Comparison of ENCODE assay signal across 9 cellular contexts in the genomic region with DNA sequence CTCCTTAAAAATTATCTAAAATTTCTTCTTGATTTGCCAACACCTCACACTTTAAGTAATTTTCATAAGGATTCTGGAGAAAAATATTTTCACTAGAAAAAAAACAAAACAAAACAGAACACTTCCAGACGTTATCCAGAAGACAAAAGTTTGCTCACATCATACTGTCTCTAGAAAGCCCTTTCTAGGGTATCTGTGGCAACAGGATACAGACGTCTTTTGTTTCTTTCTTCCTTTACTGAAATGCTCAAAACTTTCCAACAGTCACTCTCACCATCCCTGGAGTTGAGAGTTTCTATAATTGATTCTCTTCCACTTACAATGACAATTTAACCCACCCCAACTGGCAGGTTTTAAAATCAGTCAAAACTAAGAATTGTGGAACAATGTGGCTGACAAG. TPM values are rescaled to one million over a fixed set of nuclear protein-coding genes. Genes with fewer than 3 reads are reported as not detected.
DNase-seq lines count a peak whose midpoint lies in the region; ATAC-seq, FAIRE-seq and TF ChIP-seq lines count a peak whose summit lies in the region.
"Had no signal": no experiment of that assay in that cellular context is flagged by ENCODE, and none has a peak within 500 bp of the region (broad histone marks: within the 10 kb centered on the region; RNA-seq: fewer than 3 reads in every experiment).

No MANE protein-coding gene starts in this region.

- H3K4me2 ChIP-seq in SK-N-SH (peak overlapping the region; percentile 6; the same call in 1 of the 2 replicates), endothelial cell of umbilical vein (ENCODE audit: insufficient read depth, low read length) (peak overlapping the region; percentile 12)

- H3F3A ChIP-seq in SK-N-SH (replicated peaks; ENCODE audit: insufficient read depth) = peaks cover 19% of the 10 kb centered on the region

- ATAC-seq in SK-N-SH treated with all-trans-retinoic acid at 6 μM for 48 hours = no peak

- H3K79me2 ChIP-seq in SK-N-SH (ENCODE audit: insufficient read depth) = peaks cover 91% of the 10 kb centered on the region
- peaks cover 88% of the 10 kb centered on the region for H3K79me2 ChIP-seq in endothelial cell of umbilical vein (ENCODE audit: control insufficient read depth, insufficient read depth, low read length)

- dilution Hi-C loops in endothelial cell of umbilical vein (cut with MboI; ENCODE audit: extremely low pct_ligation_motif_present, low sequenced_read_pairs) = no loop called here

- peaks cover 29 to 41% of the 10 kb centered on the region in 2 experiments for H3K4me1 ChIP-seq in SK-N-SH (ENCODE audit: control insufficient read depth in 1 of 2, insufficient read depth in 2 of 2, low read depth in 1 of 2, low read length in 1 of 2)
- peaks cover 32% of the 10 kb centered on the region for H3K4me1 ChIP-seq in endothelial cell of umbilical vein (ENCODE audit: control insufficient read depth, extremely low read depth, insufficient read depth, low read length)
- peaks cover 0 to 71% (median 64%) of the 10 kb centered on the region in 4 donors for H3K4me1 ChIP-seq in sigmoid colon

- H3K27ac ChIP-seq in SK-N-SH (ENCODE audit: low read depth in 2 of 2, low read length in 1 of 2) (peak overlapping the region; percentile 6 to 18; a peak in 2 of 4 replicates), SK-N-MC (peak overlapping the region; percentile 55), endothelial cell of umbilical vein (ENCODE audit: insufficient read depth, low read depth, low read length) (no peak overlapping the region), sigmoid colon (peak overlapping the region; percentile 32 to 99 (median 98))

- FAIRE-seq in endothelial cell of umbilical vein (lab: Jason Lieb, UNC) (peak; percentile 21), H54 (lab: Jason Lieb, UNC) (no peak)

- TF ChIP-seq EP300 in SK-N-SH (IDR thresholded peaks at IDR 0.05; ENCODE audit: borderline replicate concordance in 1 of 2, low read depth in 1 of 2, low read length in 1 of 2) = no peak
- TF ChIP-seq EP300 in sigmoid colon (IDR thresholded peaks at IDR 0.05) = no peak

- H3K9me1 ChIP-seq in endothelial cell of umbilical vein (replicated peaks; ENCODE audit: control insufficient read depth, extremely low read depth, insufficient read depth, low read length) = no peaks in the 10 kb centered on the region

- H4K20me1 ChIP-seq in SK-N-SH (ENCODE audit: insufficient read depth) = peaks cover 44% of the 10 kb centered on the region
- peaks cover 3% of the 10 kb centered on the region for H4K20me1 ChIP-seq in endothelial cell of umbilical vein (replicated peaks; ENCODE audit: control insufficient read depth, extremely low read depth, insufficient read depth, low read length)

- H3K9me3 ChIP-seq in SK-N-SH (no peaks in the 10 kb centered on the region), SK-N-MC (ENCODE audit: low read depth, low read length) (no peaks in the 10 kb centered on the region), endothelial cell of umbilical vein (replicated peaks; ENCODE audit: control insufficient read depth, insufficient read depth, low read length) (no peaks in the 10 kb centered on the region), sigmoid colon (no peaks in the 10 kb centered on the region)

- CTCF ChIA-PET in SK-N-SH (lab: Yijun Ruan, JAX) (no interaction called here), endothelial cell of umbilical vein (lab: Charles Lee) (interaction anchor here (1.1 kb wide), 1 partner anchor 12 kb away, joined by 3 read pairs; no protein-coding TSS in a partner anchor)

- POLR2A ChIA-PET in SK-N-SH (lab: Yijun Ruan, JAX) = no interaction called here
- POLR2A ChIA-PET in endothelial cell of umbilical vein (lab: Charles Lee) = no interaction called here

- no peaks in the 10 kb centered on the region for H3K9me2 ChIP-seq in SK-N-SH

- no peak overlapping the region for H2AFZ ChIP-seq in SK-N-SH (ENCODE audit: low read depth)
- H2AFZ ChIP-seq in endothelial cell of umbilical vein (ENCODE audit: low read depth, low read length) = no peak overlapping the region

- WGBS in SK-N-SH (ENCODE audit: low lambda C conversion rate) = 53% methylated on average over 2 of the region's 2 CpGs
- 35 to 48% methylated on average over 2 of the region's 2 CpGs for WGBS in sigmoid colon, 2 donors

- DNase-seq in SK-N-SH (no peak), SK-N-MC (ENCODE audit: low read depth, low spot score) (no peak), endothelial cell of umbilical vein (ENCODE audit: low read depth, low spot score) (peak; percentile 62), sigmoid colon (no peak), H54 (ENCODE audit: insufficient read length, low spot score) (no peak), amygdala (lab: John Stamatoyannopoulos, UW) (no peak)
- DNase-seq in stimulated activated CD4-positive, alpha-beta T cell treated with anti-CD3 and anti-CD28 coated beads, Interleukin-15, amount 100 ng/mL, for 24 hours = no peak
- DNase-seq: NCI-H2081 had no signal

- H3K4me3 ChIP-seq in SK-N-SH (ENCODE audit: low read depth in 2 of 2, low read length in 1 of 2) (no peak overlapping the region), SK-N-MC (no peak overlapping the region), endothelial cell of umbilical vein (replicated peaks in 1 of 3; ENCODE audit: insufficient read depth in 1 of 3, low read depth in 1 of 3, low read length in 3 of 3) (no peak overlapping the region), sigmoid colon (no peak overlapping the region)

- no peak for TF ChIP-seq RAD21 in SK-N-SH (IDR thresholded peaks at IDR 0.05; ENCODE audit: low read length)

- H3K27me3 ChIP-seq in SK-N-SH (ENCODE audit: insufficient read depth) (no peaks in the 10 kb centered on the region), endothelial cell of umbilical vein (ENCODE audit: control insufficient read depth in 2 of 2, insufficient read depth in 2 of 2, low read length in 2 of 2) (no peaks in the 10 kb centered on the region), sigmoid colon (no peaks in the 10 kb centered on the region)

- H3K9ac ChIP-seq in SK-N-SH (no peak overlapping the region), SK-N-MC (ENCODE audit: insufficient read length) (no peak overlapping the region), endothelial cell of umbilical vein (replicated peaks; ENCODE audit: extremely low read depth, insufficient read depth, low read length) (peak overlapping the region; percentile 18)

- BruUV-seq in endothelial cell of umbilical vein (replicated peaks; lab: Mats Ljungman, UMichigan) = no TSS peak

- intact Hi-C loops in endothelial cell of umbilical vein (cut with micrococcal nuclease) (no loop called here), sigmoid colon (cut with DNase I) (loop anchor here (10.0 kb wide), 3 partner anchors 120 to 830 kb away; no protein-coding TSS in a partner anchor)

- TF ChIP-seq CTCF in SK-N-SH (IDR thresholded peaks at IDR 0.05) = no peak
- no peak for TF ChIP-seq CTCF in endothelial cell of umbilical vein (IDR thresholded peaks at IDR 0.05; ENCODE audit: extremely low read depth in 1 of 2, insufficient read depth in 1 of 2, low read depth in 1 of 2, low read length in 2 of 2)
- no peak for TF ChIP-seq CTCF in sigmoid colon (IDR thresholded peaks at IDR 0.05)

- peaks cover 5 to 34% of the 10 kb centered on the region in 2 experiments for H3K36me3 ChIP-seq in SK-N-SH (replicated peaks in 1 of 2; ENCODE audit: control insufficient read depth in 1 of 2, insufficient read depth in 2 of 2, low read length in 1 of 2)
- H3K36me3 ChIP-seq in SK-N-MC (ENCODE audit: insufficient read depth, low read length) = peaks cover 31% of the 10 kb centered on the region
- peaks cover 0 to 4% of the 10 kb centered on the region in 2 experiments for H3K36me3 ChIP-seq in endothelial cell of umbilical vein (ENCODE audit: control insufficient read depth in 2 of 2, extremely low read depth in 1 of 2, insufficient read depth in 2 of 2, low read length in 2 of 2)
- no peaks in the 10 kb centered on the region for H3K36me3 ChIP-seq in sigmoid colon

- TF ChIP-seq POLR2A in endothelial cell of umbilical vein (IDR thresholded peaks at IDR 0.05; ENCODE audit: low read depth, low read length) (no peak), sigmoid colon (IDR thresholded peaks at IDR 0.05) (no peak), H54 (IDR thresholded peaks at IDR 0.05; ENCODE audit: low read depth, low read length) (no peak)

RNA-seq across cellular contexts. Expression of a gene that starts 2.6 kb away (rescaled TPM):
- polyA plus RNA-seq in SK-N-SH (2012; rRNA removed) (31.9 and 38.7 TPM in 2 replicates), endothelial cell of umbilical vein (32.6 and 44.1 TPM in 2 replicates), sigmoid colon (10 to 100 TPM; 19.9 to 23.5 (median 22.8) TPM)
- polyA plus RNA-seq in SK-N-SH (2012; cell fraction: cytosol; rRNA removed) = 39.8 and 48.0 TPM in 2 replicates
- polyA plus RNA-seq in SK-N-SH (2012; cell fraction: nucleus; rRNA removed) = 71.8 and 77.3 TPM in 2 replicates
- total RNA-seq in endothelial cell of umbilical vein (73.9 and 78.0 TPM in 2 replicates), sigmoid colon (10 to 100 TPM; 45.5 to 62.5 (median 55.7) TPM)
- polyA plus RNA-seq in endothelial cell of umbilical vein (2011; cell fraction: cytosol; rRNA removed) = 49.5 and 53.1 TPM in 2 replicates
- polyA plus RNA-seq in endothelial cell of umbilical vein (2011; cell fraction: nucleus; rRNA removed) = 143 and 147 TPM in 2 replicates
- polyA plus RNA-seq in endothelial cell of umbilical vein (2012) = 37.1 and 43.8 TPM in 2 replicates
- 78.3 and 80.2 TPM in 2 replicates for polyA minus RNA-seq in endothelial cell of umbilical vein
- polyA minus RNA-seq in endothelial cell of umbilical vein (2011; cell fraction: cytosol; rRNA and poly(A)+ RNA removed) = 8.8 TPM
- polyA minus RNA-seq in endothelial cell of umbilical vein (2011; cell fraction: nucleus; rRNA and poly(A)+ RNA removed) = 85.4 and 110 TPM in 2 replicates

RNA-seq across cellular contexts. Expression of a gene that starts 51.8 kb away (rescaled TPM):
- polyA plus RNA-seq in SK-N-SH (2012; rRNA removed) = 37.0 and 39.6 TPM in 2 replicates
- polyA plus RNA-seq in SK-N-SH (2012; cell fraction: cytosol; rRNA removed) = 27.5 and 32.6 TPM in 2 replicates
- 39.7 and 55.5 TPM in 2 replicates for polyA plus RNA-seq in SK-N-SH (2012; cell fraction: nucleus; rRNA removed)
- 37.1 and 42.5 TPM in 2 replicates for total RNA-seq in endothelial cell of umbilical vein
- polyA plus RNA-seq in endothelial cell of umbilical vein = 66.0 and 66.8 TPM in 2 replicates
- polyA plus RNA-seq in endothelial cell of umbilical vein (2011; cell fraction: cytosol; rRNA removed) = 61.3 and 68.5 TPM in 2 replicates
- 56.8 and 58.5 TPM in 2 replicates for polyA plus RNA-seq in endothelial cell of umbilical vein (2011; cell fraction: nucleus; rRNA removed)
- polyA plus RNA-seq in endothelial cell of umbilical vein (2012) = 34.4 TPM in 2 replicates
- polyA minus RNA-seq in endothelial cell of umbilical vein = 51.6 and 56.2 TPM in 2 replicates
- 26.4 TPM for polyA minus RNA-seq in endothelial cell of umbilical vein (2011; cell fraction: cytosol; rRNA and poly(A)+ RNA removed)
- polyA minus RNA-seq in endothelial cell of umbilical vein (2011; cell fraction: nucleus; rRNA and poly(A)+ RNA removed) = 30.8 and 31.3 TPM in 2 replicates
- total RNA-seq in sigmoid colon = 10 to 100 TPM; 25.3 to 35.2 (median 28.8) TPM
- polyA plus RNA-seq in sigmoid colon = 10 to 100 TPM; 34.9 to 54.0 (median 37.8) TPM

RNA-seq across cellular contexts. Expression of a gene that starts 56.9 kb away (rescaled TPM):
- polyA plus RNA-seq in SK-N-SH (2012; rRNA removed) = 38.0 and 51.8 TPM in 2 replicates
- 82.3 and 126 TPM in 2 replicates for polyA plus RNA-seq in SK-N-SH (2012; cell fraction: cytosol; rRNA removed)
- polyA plus RNA-seq in SK-N-SH (2012; cell fraction: nucleus; rRNA removed) = 5.7 and 18.1 TPM in 2 replicates
- 127 and 132 TPM in 2 replicates for total RNA-seq in endothelial cell of umbilical vein
- 9.5 and 17.0 TPM in 2 replicates for polyA plus RNA-seq in endothelial cell of umbilical vein
- 57.8 and 62.5 TPM in 2 replicates for polyA plus RNA-seq in endothelial cell of umbilical vein (2011; cell fraction: cytosol; rRNA removed)
- polyA plus RNA-seq in endothelial cell of umbilical vein (2011; cell fraction: nucleus; rRNA removed) = 14.7 and 25.6 TPM in 2 replicates
- polyA plus RNA-seq in endothelial cell of umbilical vein (2012) = 142 and 195 TPM in 2 replicates
- 17.8 and 17.9 TPM in 2 replicates for polyA minus RNA-seq in endothelial cell of umbilical vein
- polyA minus RNA-seq in endothelial cell of umbilical vein (2011; cell fraction: cytosol; rRNA and poly(A)+ RNA removed) = 103 TPM
- polyA minus RNA-seq in endothelial cell of umbilical vein (2011; cell fraction: nucleus; rRNA and poly(A)+ RNA removed) = 11.8 and 13.4 TPM in 2 replicates
- total RNA-seq in sigmoid colon = 100 to 1,000 TPM; 134 to 177 (median 148) TPM
- polyA plus RNA-seq in sigmoid colon = 10 to 100 TPM; 36.5 to 85.5 (median 78.7) TPM
